In genomic region chr17:7754656-7755055, GRCh38 we compare ENCODE assay signal across 1 cellular context.
TF ChIP-seq lines count a peak whose summit lies in the region.

No MANE protein-coding gene starts in this region.

TF ChIP-seq in GM23338, 12 proteins besides CTCF, POLR2A, EP300 and RAD21 (continued from another document):
- no peak for TF ChIP-seq ZNF462 (CRISPR knock-in tag; IDR thresholded peaks at IDR 0.05)
TF ChIP-seq in GM23338: peak in this region for 0.
